10 cellular contexts compared by ENCODE assay signal in genomic region chr15:55513621-55514413, GRCh38. TPM values are rescaled to one million over a fixed set of nuclear protein-coding genes. Genes with fewer than 3 reads are reported as not detected.
A peak's percentile ranks its signal among the peaks of the same experiment; 100 is the strongest.
DNase-seq lines count a peak whose midpoint lies in the region; ATAC-seq, FAIRE-seq and TF ChIP-seq lines count a peak whose summit lies in the region.
"Not testable (repeated sequence)": the region's sequence is repeated elsewhere in the genome, so short reads cannot be mapped to it uniquely, and the experiment has no call there.
"Had no signal": no experiment of that assay in that cellular context is flagged by ENCODE, and none has a peak within 500 bp of the region (broad histone marks: within the 10 kb centered on the region; RNA-seq: fewer than 3 reads in every experiment).

No MANE protein-coding gene starts in this region.

- not testable (repeated sequence) for H3K27me3 ChIP-seq in GM12878 (replicated peaks in 1 of 2; ENCODE audit: control insufficient read depth in 2 of 2, insufficient read depth in 2 of 2, low read length in 1 of 2)

- H3K4me1 ChIP-seq in GM12878 (ENCODE audit: control insufficient read depth, insufficient read depth, low read length): not testable (repeated sequence)

- DNase-seq in AG09319 (ENCODE audit: extremely low read depth, low read depth); GM12878 (ENCODE audit: low read depth, low spot score); retinal pigment epithelial cell (ENCODE audit: low read depth): not testable (repeated sequence)
- DNase-seq in GM10248 (ENCODE audit: extremely low spot score) (peak; percentile 42), LHCN-M2 (ENCODE audit: low read depth) (peak; percentile 73), RKO (ENCODE audit: low spot score) (peak; percentile 16), fibroblast of the conjunctiva (ENCODE audit: low read depth) (peak; percentile 4), left kidney (ENCODE audit: low read depth, low spot score) (peak; percentile 83)

- not testable (repeated sequence) for H3K36me3 ChIP-seq in GM12878 (ENCODE audit: control insufficient read depth in 2 of 2, insufficient read depth in 2 of 2, low read length in 1 of 2)

- ATAC-seq in GM12878: not testable (repeated sequence)

- RAD21 ChIA-PET in GM12878 (lab: Charles Lee; ENCODE audit: unreplicated experiment): interaction anchor here (0.6 to 1.1 kb wide), 2 partner anchors 133 to 286 kb away, joined by 3 read pairs; no protein-coding TSS in a partner anchor

- not testable (repeated sequence) for TF ChIP-seq EP300 in GM12878 (IDR thresholded peaks at IDR 0.05; ENCODE audit: borderline replicate concordance in 1 of 2, control insufficient read depth in 1 of 2, low read depth in 2 of 2, low read length in 2 of 2)

- not testable (repeated sequence) for H3K79me2 ChIP-seq in GM12878 (ENCODE audit: control insufficient read depth, insufficient read depth, low read length)

- TF ChIP-seq POLR2A in GM12878 (IDR thresholded peaks at IDR 0.05; ENCODE audit: low read depth, low read length): not testable (repeated sequence)

- in situ Hi-C loops in GM12878 (cut with MboI): not testable (repeated sequence)

- 55% methylated on average over 29 of the region's 29 CpGs for WGBS in GM12878 (ENCODE audit: insufficient coverage, insufficient replicate concordance, low lambda C conversion rate, missing lambda C conversion rate)

- H3K9me3 ChIP-seq in GM12878 (replicated peaks; ENCODE audit: control insufficient read depth, insufficient read depth, low read length): not testable (repeated sequence)

- not testable (repeated sequence) for H4K20me1 ChIP-seq in GM12878 (ENCODE audit: control insufficient read depth, insufficient read depth)

- TF ChIP-seq RAD21 in GM12878 (IDR thresholded peaks at IDR 0.05; ENCODE audit: insufficient read depth, low read depth, low read length): peak; percentile 66

- not testable (repeated sequence) for BruUV-seq in GM12878 (replicated peaks; lab: Mats Ljungman, UMichigan)

- not testable (repeated sequence) for H3K9ac ChIP-seq in GM12878 (ENCODE audit: control insufficient read depth, insufficient read depth, low read length)

- not testable (repeated sequence) for H2AFZ ChIP-seq in GM12878 (ENCODE audit: control insufficient read depth, low read depth, low read length)

- POLR2A ChIA-PET in GM10248 (lab: Yijun Ruan, JAX); GM12878 (lab: Charles Lee): not testable (repeated sequence)

- H3K27ac ChIP-seq in GM12878 (ENCODE audit: control insufficient read depth, insufficient read depth): not testable (repeated sequence)

- CTCF ChIA-PET in GM10248 (lab: Yijun Ruan, JAX): interaction anchor here (0.6 to 5.1 kb wide), 6 partner anchors 13 to 131 kb away, joined by 3 to 32 read pairs (median 4); no protein-coding TSS in a partner anchor
- CTCF ChIA-PET in GM12878 (lab: Yijun Ruan, JAX): interaction anchor here (0.8 to 1.6 kb wide), 4 partner anchors 13 to 130 kb away, joined by 3 to 15 read pairs (median 5); no protein-coding TSS in a partner anchor

- intact Hi-C loops in GM12878 (cut with micrococcal nuclease; ENCODE audit: unreplicated experiment): loop anchor here (5.0 to 10.0 kb wide), 2 partner anchors 59 to 128 kb away; no protein-coding TSS in a partner anchor

- H3K4me3 ChIP-seq in GM12878; retinal pigment epithelial cell (ENCODE audit: low read length): not testable (repeated sequence)

- SMC1A ChIA-PET in GM12878 (lab: Charles Lee; ENCODE audit: uncharacterized antibody, unreplicated experiment): not testable (repeated sequence)

- H3K4me2 ChIP-seq in GM12878 (ENCODE audit: control insufficient read depth, insufficient read depth): not testable (repeated sequence)

- FAIRE-seq in GM12878 (lab: Jason Lieb, UNC): not testable (repeated sequence)

- TF ChIP-seq CTCF in AG09319 (IDR thresholded peaks at IDR 0.05; ENCODE audit: low read depth, low read length) (peak; percentile 47), GM10248 (IDR thresholded peaks at IDR 0.05; ENCODE audit: control extremely low read depth, extremely low read depth, low read depth, missing control alignments) (peak; percentile 29), GM12878 (IDR thresholded peaks at IDR 0.05 in 2 of 3, conservative IDR thresholded peaks at IDR 0.05 in 1 of 3; ENCODE audit: control insufficient read depth in 2 of 3, extremely low read depth in 1 of 3, insufficient read depth in 1 of 3, low read depth in 3 of 3, low read length in 3 of 3) (peak; percentile 54 to 58 (median 57)), retinal pigment epithelial cell (conservative IDR thresholded peaks at IDR 0.05; ENCODE audit: low read depth, low read length) (peak; percentile 66)

TF ChIP-seq in GM12878, 131 proteins besides CTCF, POLR2A, EP300 and RAD21:
- TF ChIP-seq SMC3 (IDR thresholded peaks at IDR 0.05; ENCODE audit: borderline replicate concordance, low read length): peak; percentile 23; the same call in 1 of the 2 replicates

RNA-seq across cellular contexts. Expression of gene DNAAF4, which starts 5.8 kb away (rescaled TPM):
- total RNA-seq in LHCN-M2 (2014; rRNA removed): 2.9 and 4.0 TPM in 2 replicates
- 2.6 TPM for polyA plus RNA-seq in LHCN-M2 (2012)
- total RNA-seq in GM12878 (2013; cell fraction: nucleolus; rRNA removed): 3.1 and 7.0 TPM in 2 replicates
- 0.22 TPM in 1 of 2 replicates, not detected in the other for total RNA-seq in GM12878 (2014; rRNA removed)
- total RNA-seq in GM12878 (2014; rRNA removed; fragmentation: Illumina TruSeq; extraction: Trizol): 0.31 and 0.78 TPM in 2 replicates
- total RNA-seq in GM12878 (2021): 0.33 TPM in 1 of 2 replicates, not detected in the other
- polyA plus RNA-seq in GM12878 (2011; ENCODE audit: low read depth): 0.25 TPM
- polyA plus RNA-seq in GM12878 (2011; rRNA removed): 0.14 TPM in 1 of 2 replicates, not detected in the other
- polyA plus RNA-seq in GM12878 (2011; cell fraction: cytosol; rRNA removed): not detected in 2 replicates
- not detected in 2 replicates for polyA plus RNA-seq in GM12878 (2011; cell fraction: nucleus; rRNA removed)
- 0.28 TPM in 1 of 2 replicates, not detected in the other for polyA plus RNA-seq in GM12878 (2012)
- polyA plus RNA-seq in GM12878 (2014; fragmentation: Illumina TruSeq; extraction: Trizol): 0.32 and 1.00 TPM in 2 replicates
- polyA plus RNA-seq in GM12878 (2014; fragmentation: Nextera tagmentation; extraction: Ambion mirVana): 1 to 10 TPM in 1 of 2 experiments, under 1 TPM in 1; 0.37 to 1.2 TPM
- 0.19 and 0.41 TPM in 2 replicates for polyA plus RNA-seq in GM12878 (2014; rRNA removed)
- polyA plus RNA-seq in GM12878 (2016; fragmentation: Nextera tagmentation; extraction: Ambion mirVana): 1 to 10 TPM in 1 of 2 experiments, under 1 TPM in 1; 0.80 to 1.9 TPM
- polyA minus RNA-seq in GM12878 (2011; rRNA and poly(A)+ RNA removed): not detected in 2 replicates
- not detected in 2 replicates for polyA minus RNA-seq in GM12878 (2011; cell fraction: cytosol; rRNA and poly(A)+ RNA removed)
- polyA minus RNA-seq in GM12878 (2011; cell fraction: nucleus; rRNA and poly(A)+ RNA removed): not detected in 2 replicates
- total RNA-seq: vagina had no signal
- polyA plus RNA-seq: IgD-negative memory B cell had no signal
